ENCODE assay signal across 8 cellular contexts in genomic region chr12:56724989-56725722, GRCh38. TPM values are rescaled to one million over a fixed set of nuclear protein-coding genes. Genes with fewer than 3 reads are reported as not detected.
A peak's percentile ranks its signal among the peaks of the same experiment; 100 is the strongest.
DNase-seq lines count a peak whose midpoint lies in the region; ATAC-seq and TF ChIP-seq lines count a peak whose summit lies in the region.

TSS of gene NACA (minus strand) at chr12:56725299. CDS start at chr12:56724521, 778 bp downstream.

- peak within 1 kb of the TSS; percentile 97 for H2AFZ ChIP-seq in ACC112 (ENCODE audit: low read length, unreplicated experiment)

- ATAC-seq in GM18870 (IDR thresholded peaks at IDR 0.05; ENCODE audit: unreplicated experiment): peak; percentile 91
- peak; percentile 92 for ATAC-seq in HG03135 (IDR thresholded peaks at IDR 0.05; ENCODE audit: unreplicated experiment)

- peaks cover 32% of the 10 kb centered on the region for H3K36me3 ChIP-seq in ACC112 (ENCODE audit: insufficient read depth, low read length)
- H3K36me3 ChIP-seq in breast epithelium: no peaks in the 10 kb centered on the region

- peak; percentile 97 for TF ChIP-seq POLR2A in breast epithelium (IDR thresholded peaks at IDR 0.05)

- DNase-seq in NCI-H2196 treated with DMSO at 0.1 percent for 48 hours (lab: John Stamatoyannopoulos, UW; ENCODE audit: unreplicated experiment) (peak; percentile 95), breast epithelium (ENCODE audit: low spot score in 2 of 2) (peak; percentile 98 to 99)

- H3K79me2 ChIP-seq in ACC112 (ENCODE audit: control insufficient read depth, insufficient read depth, low read length, unreplicated experiment): peaks cover 50% of the 10 kb centered on the region

- H3K27ac ChIP-seq in ACC112 (ENCODE audit: low read depth, low read length) (peak within 1 kb of the TSS; percentile 80), VCaP (peak within 1 kb of the TSS; percentile 99), breast epithelium (peak within 1 kb of the TSS; percentile 97 to 98), skin epidermis (peak within 1 kb of the TSS; percentile 85 to 97 (median 93))

- H3K27me3 ChIP-seq in ACC112 (ENCODE audit: insufficient read depth, low read length) (no peaks in the 10 kb centered on the region), breast epithelium (no peaks in the 10 kb centered on the region)

- H3K9me3 ChIP-seq in breast epithelium: no peaks in the 10 kb centered on the region
- no peaks in the 10 kb centered on the region for H3K9me3 ChIP-seq in iPS-18c (ENCODE audit: control insufficient read depth, insufficient read depth, low read length)

- H3K4me1 ChIP-seq in ACC112 (ENCODE audit: control insufficient read depth, insufficient read depth, low read length, unreplicated experiment): peaks cover 34% of the 10 kb centered on the region
- H3K4me1 ChIP-seq in breast epithelium: peaks cover 10 to 28% of the 10 kb centered on the region in 2 donors

- H3K4me3 ChIP-seq in ACC112 (ENCODE audit: low read depth, low read length): peak within 1 kb of the TSS; percentile 92
- H3K4me3 ChIP-seq in breast epithelium: peak within 1 kb of the TSS; percentile 87 to 97 (median 94)
- peak within 1 kb of the TSS; percentile 97 for H3K4me3 ChIP-seq in iPS-18c (ENCODE audit: insufficient read depth, low read depth, low read length)
- H3K4me3 ChIP-seq in skin epidermis: peak within 1 kb of the TSS; percentile 58 to 90 (median 82)

- intact Hi-C loops in breast epithelium (cut with DNase I; ENCODE audit: low total_unique reads): no loop called here

- TF ChIP-seq CTCF in VCaP (conservative IDR thresholded peaks at IDR 0.05) (no peak), breast epithelium (IDR thresholded peaks at IDR 0.05) (no peak)

RNA-seq across cellular contexts. Expression of gene NACA, which starts in this region (rescaled TPM):
- 1,000 to 10,000 TPM; 1,363 to 1,488 (median 1,386) TPM for total RNA-seq in breast epithelium

Comparison
In these comparisons a context has a peak if more than half of its experiments do, and no peak if none do; other contexts are left out.
1. Peak in every context shown above with its lines: DNase-seq, ATAC-seq, H3K4me3 ChIP-seq and H3K27ac ChIP-seq.